1 cellular context compared by ENCODE assay signal in the genomic region with DNA sequence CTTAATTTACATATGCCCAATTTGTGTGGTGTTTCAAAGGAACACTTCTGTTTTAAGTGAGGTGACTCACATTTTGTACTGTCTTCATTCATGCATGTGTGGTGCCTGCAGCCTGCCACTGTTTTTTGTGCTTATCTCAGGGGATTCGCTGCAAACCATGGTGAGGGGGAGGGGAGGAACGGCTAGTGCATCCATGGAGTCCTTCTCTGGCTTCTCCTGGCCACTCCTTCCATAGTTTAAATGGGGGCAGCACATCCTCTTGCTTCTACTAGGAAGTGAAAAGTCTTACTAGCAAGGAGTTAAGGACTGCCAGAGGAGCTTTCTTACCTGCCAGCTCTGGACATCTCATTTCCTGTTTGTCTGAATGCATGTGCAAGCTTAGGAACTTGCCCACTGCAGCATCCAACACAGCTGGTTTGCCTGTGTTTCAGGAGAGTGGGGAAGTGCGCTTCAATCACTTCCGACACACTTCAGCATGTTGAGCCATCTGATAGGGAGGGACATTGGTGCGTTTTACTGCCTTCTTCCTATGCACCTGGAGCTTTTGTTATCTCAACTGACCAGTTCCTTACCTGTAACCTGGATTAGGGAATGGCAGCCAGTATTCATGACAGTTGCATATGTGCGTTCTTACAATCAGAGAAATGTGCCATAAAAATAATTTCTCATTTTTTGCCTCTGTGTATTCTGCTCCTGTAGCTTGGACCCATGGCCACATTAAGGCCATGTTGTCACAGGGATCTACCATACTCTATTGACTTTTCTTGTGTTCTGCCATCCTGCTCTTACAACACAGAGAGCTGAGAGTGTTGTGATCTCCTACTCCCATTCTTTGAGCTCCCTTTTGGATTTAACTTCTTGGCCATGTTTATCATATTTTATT.
TF ChIP-seq lines count a peak whose summit lies in the region.

No MANE protein-coding gene starts in this region.

TF ChIP-seq in HEK293, 187 proteins besides CTCF, POLR2A, EP300 and RAD21 (continued from another document):
- TF ChIP-seq, protein P1, sequence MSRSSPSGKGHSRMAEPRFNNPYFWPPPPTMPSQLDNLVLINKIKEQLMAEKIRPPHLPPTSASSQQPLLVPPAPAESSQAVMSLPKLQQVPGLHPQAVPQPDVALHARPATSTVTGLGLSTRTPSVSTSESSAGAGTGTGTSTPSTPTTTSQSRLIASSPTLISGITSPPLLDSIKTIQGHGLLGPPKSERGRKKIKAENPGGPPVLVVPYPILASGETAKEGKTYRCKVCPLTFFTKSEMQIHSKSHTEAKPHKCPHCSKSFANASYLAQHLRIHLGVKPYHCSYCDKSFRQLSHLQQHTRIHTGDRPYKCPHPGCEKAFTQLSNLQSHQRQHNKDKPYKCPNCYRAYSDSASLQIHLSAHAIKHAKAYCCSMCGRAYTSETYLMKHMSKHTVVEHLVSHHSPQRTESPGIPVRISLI (tag by site-specific recombination; IDR thresholded peaks at IDR 0.05): no peak
- no peak for TF ChIP-seq ZNF610 (tag by site-specific recombination; IDR thresholded peaks at IDR 0.05; ENCODE audit: borderline replicate concordance)
- TF ChIP-seq ZBTB8A (tag by site-specific recombination; IDR thresholded peaks at IDR 0.05): no peak
- TF ChIP-seq ZNF600 (tag by site-specific recombination; IDR thresholded peaks at IDR 0.05): peak; percentile 81
- TF ChIP-seq SP3 (tag by site-specific recombination; IDR thresholded peaks at IDR 0.05): no peak
- no peak for TF ChIP-seq GLIS1 (tag by site-specific recombination; IDR thresholded peaks at IDR 0.05)
- no peak for TF ChIP-seq ZNF529 (tag by site-specific recombination; IDR thresholded peaks at IDR 0.05; ENCODE audit: insufficient replicate concordance)
- TF ChIP-seq ZBTB17 (tag by site-specific recombination; IDR thresholded peaks at IDR 0.05): peak; percentile 46; the same call in 1 of the 2 replicates
- no peak for TF ChIP-seq ZNF785 (tag by site-specific recombination; IDR thresholded peaks at IDR 0.05)
- TF ChIP-seq, protein P2, sequence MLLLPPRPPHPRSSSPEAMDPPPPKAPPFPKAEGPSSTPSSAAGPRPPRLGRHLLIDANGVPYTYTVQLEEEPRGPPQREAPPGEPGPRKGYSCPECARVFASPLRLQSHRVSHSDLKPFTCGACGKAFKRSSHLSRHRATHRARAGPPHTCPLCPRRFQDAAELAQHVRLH (tag by site-specific recombination; IDR thresholded peaks at IDR 0.05): no peak
- no peak for TF ChIP-seq ZNF324 (tag by site-specific recombination; IDR thresholded peaks at IDR 0.05)
TF ChIP-seq in HEK293: peak in this region for 8.
